18 cellular contexts compared by ENCODE assay signal in genomic region chr14:81314443-81315175, GRCh38.
DNase-seq lines count a peak whose midpoint lies in the region; ATAC-seq, FAIRE-seq and TF ChIP-seq lines count a peak whose summit lies in the region.
"Had no signal": no experiment of that assay in that cellular context is flagged by ENCODE, and none has a peak within 500 bp of the region (broad histone marks: within the 10 kb centered on the region; RNA-seq: fewer than 3 reads in every experiment).

No MANE protein-coding gene starts in this region.

- DNase-seq in GM23338 (ENCODE audit: low spot score) (no peak), NCI-H2227 (lab: John Stamatoyannopoulos, UW; ENCODE audit: unreplicated experiment) (peak; percentile 88), mammary epithelial cell (no peak), NCI-H1436 treated with DMSO at 0.1 percent for 48 hours (lab: John Stamatoyannopoulos, UW) (no peak), GM12891 (ENCODE audit: insufficient read length, low spot score) (no peak), gastrocnemius medialis (no peak)
- DNase-seq in activated CD8-positive, alpha-beta T cell treated with anti-CD3 and anti-CD28 coated beads for 36 hours: no peak
- DNase-seq: ACHN; activated CD4-positive, alpha-beta T cell treated with anti-CD3 and anti-CD28 coated beads, Interleukin-2, amount 50 U/mL, for 48 hours; activated T-cell treated with anti-CD3 and anti-CD28 coated beads, Interleukin-2, amount 50 U/mL, for 4 hours; brain microvascular endothelial cell; heart right ventricle; NCI-H2029; sigmoid colon; stimulated activated CD4-positive, alpha-beta T cell treated with anti-CD3 and anti-CD28 coated beads, Interleukin-1b, Interleukin-23, amount 100 ng/mL, for 48 hours had no signal

- H3K4me3 ChIP-seq in GM23338: no peak overlapping the region
- H3K4me3 ChIP-seq in mammary epithelial cell (replicated peaks in 1 of 3; ENCODE audit: insufficient read depth in 1 of 3, low read depth in 2 of 3, low read length in 3 of 3): no peak overlapping the region
- no peak overlapping the region for H3K4me3 ChIP-seq in mesodermal cell (ENCODE audit: extremely low read depth, insufficient read depth, low read length, poor library complexity, severe bottlenecking)
- no peak overlapping the region for H3K4me3 ChIP-seq in gastrocnemius medialis
- H3K4me3 ChIP-seq: heart right ventricle, sigmoid colon had no signal

- no peak for TF ChIP-seq CTCF in GM23338 (conservative IDR thresholded peaks at IDR 0.05; ENCODE audit: low read depth in 2 of 2)
- no peak for TF ChIP-seq CTCF in mammary epithelial cell (conservative IDR thresholded peaks at IDR 0.05 in 1 of 2, IDR thresholded peaks at IDR 0.05 in 1 of 2; ENCODE audit: extremely low read depth in 1 of 2, insufficient read depth in 1 of 2, low read depth in 1 of 2, low read length in 2 of 2)
- TF ChIP-seq CTCF in activated CD8-positive, alpha-beta T cell treated with anti-CD3 and anti-CD28 coated beads for 36 hours (IDR thresholded peaks at IDR 0.05): no peak
- TF ChIP-seq CTCF in gastrocnemius medialis (IDR thresholded peaks at IDR 0.05 in 4 of 5, conservative IDR thresholded peaks at IDR 0.05 in 1 of 5): no peak

- peaks cover 2% of the 10 kb centered on the region for H3K27me3 Mint-ChIP-seq in GM23338 (ENCODE audit: insufficient read depth, low read depth, poor library complexity)
- no peaks in the 10 kb centered on the region for H3K27me3 Mint-ChIP-seq in activated CD8-positive, alpha-beta T cell treated with anti-CD3 and anti-CD28 coated beads for 36 hours

- no TSS peak for BruUV-seq in mammary epithelial cell (replicated peaks; lab: Mats Ljungman, UMichigan)

- no peak for FAIRE-seq in GM12891 (lab: Jason Lieb, UNC)

- WGBS in mammary epithelial cell (ENCODE audit: low coverage, missing lambda C conversion rate): 72% methylated on average over 4 of the region's 4 CpGs
- WGBS in mesodermal cell (ENCODE audit: insufficient coverage in 2 of 2), 2 experiments: 61 to 67% methylated on average over 1 to 2 of the region's 4 CpGs

- ATAC-seq in GM23338: no peak; the same call in 2 of the 3 replicates
- no peak for ATAC-seq in activated CD8-positive, alpha-beta T cell treated with anti-CD3 and anti-CD28 coated beads for 36 hours
- ATAC-seq in gastrocnemius medialis: no peak
- ATAC-seq: activated T-cell treated with anti-CD3 and anti-CD28 coated beads, Interleukin-2, amount 50 U/mL, for 4 hours; heart right ventricle had no signal

- H3K27ac Mint-ChIP-seq in GM23338: peak overlapping the region; percentile 98
- no peak overlapping the region for H3K27ac Mint-ChIP-seq in activated CD8-positive, alpha-beta T cell treated with anti-CD3 and anti-CD28 coated beads for 36 hours
- H3K27ac Mint-ChIP-seq: activated naive CD4-positive, alpha-beta T cell treated with anti-CD3 and anti-CD28 coated beads, Interleukin-2, amount 50 U/mL, for 24 hours had no signal

- peak overlapping the region; percentile 21 for H3K9ac ChIP-seq in mammary epithelial cell (ENCODE audit: insufficient read depth, low read length)

- peaks cover 74% of the 10 kb centered on the region for H3K4me1 Mint-ChIP-seq in GM23338
- no peaks in the 10 kb centered on the region for H3K4me1 Mint-ChIP-seq in activated CD8-positive, alpha-beta T cell treated with anti-CD3 and anti-CD28 coated beads for 36 hours (ENCODE audit: low read depth)
- H3K4me1 Mint-ChIP-seq: activated naive CD4-positive, alpha-beta T cell treated with anti-CD3 and anti-CD28 coated beads, Interleukin-2, amount 50 U/mL, for 24 hours had no signal

- H3K4me3 Mint-ChIP-seq in GM23338: peak overlapping the region; percentile 44; the same call in 1 of the 3 replicates
- no peak overlapping the region for H3K4me3 Mint-ChIP-seq in activated CD8-positive, alpha-beta T cell treated with anti-CD3 and anti-CD28 coated beads for 36 hours
- H3K4me3 Mint-ChIP-seq: activated naive CD4-positive, alpha-beta T cell treated with anti-CD3 and anti-CD28 coated beads, Interleukin-2, amount 50 U/mL, for 24 hours; activated T-cell treated with anti-CD3 and anti-CD28 coated beads, Interleukin-2, amount 50 U/mL, for 4 hours; CD14-positive monocyte had no signal

- H4K20me1 ChIP-seq in GM23338 (replicated peaks; ENCODE audit: insufficient read depth): no peaks in the 10 kb centered on the region
- H4K20me1 ChIP-seq in mammary epithelial cell (ENCODE audit: insufficient read depth, low read length): no peaks in the 10 kb centered on the region

- CTCF ChIA-PET in mammary epithelial cell (lab: Charles Lee; ENCODE audit: low non-redundant PET): no interaction called here
- CTCF ChIA-PET in activated CD8-positive, alpha-beta T cell treated with anti-CD3 and anti-CD28 coated beads for 36 hours (lab: Charles Lee): no interaction called here

- in situ Hi-C loops in mammary epithelial cell (cut with MboI; ENCODE audit: low sequenced_read_pairs in 2 of 2): loop anchor here in 1 of 2 donors (5.0 kb wide), 1 partner anchor 88 kb away; the partner anchor contains the start of gene STON2
- in situ Hi-C loops in gastrocnemius medialis (cut with MboI; ENCODE audit: low sequenced_read_pairs in 4 of 4): no loop called here

- H3K9me3 ChIP-seq in mammary epithelial cell (replicated peaks; ENCODE audit: insufficient read depth, low read length) (no peaks in the 10 kb centered on the region), mesodermal cell (ENCODE audit: control insufficient read depth, low read length) (no peaks in the 10 kb centered on the region), gastrocnemius medialis (no peaks in the 10 kb centered on the region)
- H3K9me3 ChIP-seq: sigmoid colon had no signal

- peaks cover 8% of the 10 kb centered on the region; the same call in 2 of the 3 replicates for H3K9me3 Mint-ChIP-seq in GM23338
- no peaks in the 10 kb centered on the region for H3K9me3 Mint-ChIP-seq in activated CD8-positive, alpha-beta T cell treated with anti-CD3 and anti-CD28 coated beads for 36 hours
- H3K9me3 Mint-ChIP-seq: activated naive CD4-positive, alpha-beta T cell treated with anti-CD3 and anti-CD28 coated beads, Interleukin-2, amount 50 U/mL, for 24 hours; activated T-cell treated with anti-CD3 and anti-CD28 coated beads, Interleukin-2, amount 50 U/mL, for 4 hours had no signal

- TF ChIP-seq POLR2A in GM12891 (IDR thresholded peaks at IDR 0.05; ENCODE audit: low read depth, low read length) (no peak), gastrocnemius medialis (IDR thresholded peaks at IDR 0.05) (no peak)

- POLR2A ChIA-PET in activated CD8-positive, alpha-beta T cell treated with anti-CD3 and anti-CD28 coated beads for 36 hours (lab: Charles Lee): no interaction called here

- H3K27ac ChIP-seq in GM23338 (ENCODE audit: low read depth): peak overlapping the region; percentile 84
- peak overlapping the region; percentile 88 for H3K27ac ChIP-seq in mammary epithelial cell (ENCODE audit: insufficient read depth, low read depth, low read length)
- H3K27ac ChIP-seq in mesodermal cell (ENCODE audit: low read depth, low read length, severe bottlenecking): peak overlapping the region; percentile 70
- H3K27ac ChIP-seq in gastrocnemius medialis: no peak overlapping the region
- H3K27ac ChIP-seq: brain microvascular endothelial cell, heart right ventricle, sigmoid colon had no signal

- H3K79me2 ChIP-seq in GM23338 (replicated peaks; ENCODE audit: insufficient read depth): no peaks in the 10 kb centered on the region
- peaks cover 86% of the 10 kb centered on the region for H3K79me2 ChIP-seq in mammary epithelial cell (ENCODE audit: insufficient read depth, low read length)

- no peaks in the 10 kb centered on the region for H3F3A ChIP-seq in GM23338 (replicated peaks; ENCODE audit: low read depth)

- intact Hi-C loops in mammary epithelial cell (cut with micrococcal nuclease): loop anchor here (5.0 to 10.0 kb wide), 2 partner anchors 47 to 90 kb away; partner anchors contain the start of gene GTF2A1
- intact Hi-C loops in activated CD8-positive, alpha-beta T cell treated with anti-CD3 and anti-CD28 coated beads for 36 hours (cut with micrococcal nuclease): no loop called here
- intact Hi-C loops in gastrocnemius medialis (cut with DNase I; ENCODE audit: low total_unique reads): loop anchor here (5.0 kb wide), 1 partner anchor 73 kb away; no protein-coding TSS in a partner anchor

- peaks cover 15% of the 10 kb centered on the region for H3K36me3 Mint-ChIP-seq in GM23338 (ENCODE audit: low read depth)
- no peaks in the 10 kb centered on the region for H3K36me3 Mint-ChIP-seq in activated CD8-positive, alpha-beta T cell treated with anti-CD3 and anti-CD28 coated beads for 36 hours (ENCODE audit: low read depth)
- H3K36me3 Mint-ChIP-seq: activated naive CD4-positive, alpha-beta T cell treated with anti-CD3 and anti-CD28 coated beads, Interleukin-2, amount 50 U/mL, for 24 hours; CD14-positive monocyte had no signal

- H2AFZ ChIP-seq in GM23338: no peak overlapping the region
- no peak overlapping the region for H2AFZ ChIP-seq in mammary epithelial cell (ENCODE audit: low read depth, low read length)

- dilution Hi-C loops in mammary epithelial cell (cut with HindIII; ENCODE audit: low sequenced_read_pairs): loop anchor here (10.0 kb wide), 1 partner anchor 120 kb away; no protein-coding TSS in a partner anchor

- no peaks in the 10 kb centered on the region for H3K36me3 ChIP-seq in GM23338 (ENCODE audit: insufficient read depth)
- H3K36me3 ChIP-seq in mammary epithelial cell (ENCODE audit: insufficient read depth, low read length): peaks cover 6% of the 10 kb centered on the region
- H3K36me3 ChIP-seq in mesodermal cell (ENCODE audit: control insufficient read depth, insufficient read depth, low read length): peaks cover 11% of the 10 kb centered on the region
- no peaks in the 10 kb centered on the region for H3K36me3 ChIP-seq in gastrocnemius medialis
- H3K36me3 ChIP-seq: brain microvascular endothelial cell, heart right ventricle, sigmoid colon had no signal

- no peaks in the 10 kb centered on the region for H3K9me2 ChIP-seq in GM23338 (ENCODE audit: insufficient read depth)

- no peaks in the 10 kb centered on the region for H3K27me3 ChIP-seq in GM23338 (ENCODE audit: insufficient read depth)
- H3K27me3 ChIP-seq in mammary epithelial cell (ENCODE audit: insufficient read depth, low read length): no peaks in the 10 kb centered on the region
- H3K27me3 ChIP-seq in gastrocnemius medialis: no peaks in the 10 kb centered on the region
- H3K27me3 ChIP-seq: brain microvascular endothelial cell, sigmoid colon had no signal

- H3K4me2 ChIP-seq in GM23338: peak overlapping the region; percentile 0
- H3K4me2 ChIP-seq in mammary epithelial cell (ENCODE audit: insufficient read depth, low read depth, low read length): peak overlapping the region; percentile 73

- H3K4me1 ChIP-seq in GM23338 (ENCODE audit: insufficient read depth): peaks cover 57% of the 10 kb centered on the region
- H3K4me1 ChIP-seq in mammary epithelial cell (ENCODE audit: insufficient read depth, low read length): peaks cover 59% of the 10 kb centered on the region
- peaks cover 26% of the 10 kb centered on the region for H3K4me1 ChIP-seq in mesodermal cell (ENCODE audit: control insufficient read depth, insufficient read depth, low read length, poor library complexity, severe bottlenecking)
- H3K4me1 ChIP-seq in gastrocnemius medialis: peaks cover 12 to 25% of the 10 kb centered on the region in 2 donors
- H3K4me1 ChIP-seq: sigmoid colon had no signal

TF ChIP-seq in GM23338, 12 proteins besides CTCF, POLR2A, EP300 and RAD21 (continues in another document):
- TF ChIP-seq STAT1 (IDR thresholded peaks at IDR 0.05; ENCODE audit: unreplicated experiment): no peak

Comparison
In these comparisons a context has a peak if more than half of its experiments do, and no peak if none do; other contexts are left out.
1. H3K27ac ChIP-seq: peak in GM23338 (single experiment), mammary epithelial cell (single experiment) and mesodermal cell (single experiment); none in gastrocnemius medialis (0 of 4).